Comparison of ENCODE assay signal across 1 cellular context in genomic region chr4:85175190-85175589, GRCh38.
"Had no signal": no experiment of that assay in that cellular context is flagged by ENCODE, and none has a peak within 500 bp of the region (broad histone marks: within the 10 kb centered on the region; RNA-seq: fewer than 3 reads in every experiment).

No MANE protein-coding gene starts in this region.

- H3K4me3 ChIP-seq: GM12878 had no signal

- ATAC-seq: GM12878 had no signal
